In the genomic region with DNA sequence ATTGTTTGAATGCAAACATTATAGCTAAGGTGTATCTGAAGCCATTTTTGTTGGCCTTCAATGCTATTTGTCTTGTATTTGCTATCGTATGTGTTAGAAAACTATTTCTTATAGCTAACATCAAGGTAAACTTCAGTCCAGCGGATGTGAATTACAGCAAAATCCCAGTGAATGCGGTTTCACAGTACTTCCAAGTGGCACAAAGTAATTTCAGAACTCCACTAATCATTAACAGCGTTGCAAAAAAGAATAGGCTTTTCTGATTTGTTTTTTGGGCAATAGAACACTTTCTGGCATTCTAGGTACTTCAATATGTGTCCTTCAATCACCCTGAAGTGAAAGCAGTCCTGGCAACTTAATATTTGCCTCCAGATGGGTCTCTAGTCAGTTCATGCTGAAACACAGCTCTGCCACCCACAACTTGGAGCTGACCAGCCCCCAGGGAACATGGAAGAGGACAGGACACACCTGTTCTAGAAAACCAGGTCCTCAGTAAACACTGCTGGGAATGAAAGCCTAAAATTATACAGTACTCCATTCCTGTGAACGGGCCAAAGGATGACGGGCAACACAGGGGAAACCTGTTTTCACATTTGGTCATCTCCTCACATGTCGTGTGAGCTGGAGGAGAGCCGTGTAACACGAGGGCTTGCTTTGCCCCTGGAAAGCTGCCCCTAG, we compare ENCODE assay signal across 13 cellular contexts. TPM values are rescaled to one million over a fixed set of nuclear protein-coding genes. Genes with fewer than 3 reads are reported as not detected.
DNase-seq lines count a peak whose midpoint lies in the region; ATAC-seq, FAIRE-seq and TF ChIP-seq lines count a peak whose summit lies in the region.
"Had no signal": no experiment of that assay in that cellular context is flagged by ENCODE, and none has a peak within 500 bp of the region (broad histone marks: within the 10 kb centered on the region; RNA-seq: fewer than 3 reads in every experiment).

No MANE protein-coding gene starts in this region.

- H3K4me1 ChIP-seq in HUES48 (ENCODE audit: control insufficient read depth, insufficient read depth, low read length) = no peaks in the 10 kb centered on the region
- H3K4me1 ChIP-seq in astrocyte (ENCODE audit: insufficient read depth, low read length) = peaks cover 28% of the 10 kb centered on the region
- H3K4me1 ChIP-seq in keratinocyte (ENCODE audit: control insufficient read depth, extremely low read depth, insufficient read depth, low read length) = peaks cover 48% of the 10 kb centered on the region

- H3K9me3 ChIP-seq in HUES48 (ENCODE audit: control insufficient read depth, insufficient read depth, low read length) = no peaks in the 10 kb centered on the region
- no peaks in the 10 kb centered on the region for H3K9me3 ChIP-seq in astrocyte (ENCODE audit: insufficient read depth, low read depth, low read length)
- H3K9me3 ChIP-seq in keratinocyte (ENCODE audit: control insufficient read depth, low read depth, low read length) = no peaks in the 10 kb centered on the region

- H3K79me2 ChIP-seq in astrocyte (ENCODE audit: insufficient read depth, low read length) = no peaks in the 10 kb centered on the region
- no peaks in the 10 kb centered on the region for H3K79me2 ChIP-seq in keratinocyte (ENCODE audit: control insufficient read depth, insufficient read depth, low read length)

- ATAC-seq in HG02885 (IDR thresholded peaks at IDR 0.05; ENCODE audit: poor library complexity, unreplicated experiment) (no peak), GM21576 (IDR thresholded peaks at IDR 0.05; ENCODE audit: unreplicated experiment) (no peak), HG02852 (IDR thresholded peaks at IDR 0.05; ENCODE audit: unreplicated experiment) (no peak)
- no peak for ATAC-seq in naive thymus-derived CD8-positive, alpha-beta T cell

- no peaks in the 10 kb centered on the region for H4K20me1 ChIP-seq in astrocyte (ENCODE audit: insufficient read depth, low read length)
- no peaks in the 10 kb centered on the region for H4K20me1 ChIP-seq in keratinocyte (ENCODE audit: control insufficient read depth, extremely low read depth, insufficient read depth, low read length)

- H3K9ac ChIP-seq in HUES48 (ENCODE audit: low read depth, low read length) (no peak overlapping the region), astrocyte (ENCODE audit: low read length) (peak overlapping the region; percentile 49), keratinocyte (ENCODE audit: control insufficient read depth, extremely low read depth, insufficient read depth, low read length) (peak overlapping the region; percentile 74)

- DNase-seq in astrocyte (ENCODE audit: low read depth) (no peak), keratinocyte (ENCODE audit: low read depth, low spot score) (no peak)
- DNase-seq in naive thymus-derived CD8-positive, alpha-beta T cell = no peak
- DNase-seq: DMS79, MM.1S, NCI-H2029 had no signal

- peaks cover 7% of the 10 kb centered on the region for H3K36me3 Mint-ChIP-seq in astrocyte (ENCODE audit: low read depth, unreplicated experiment)
- H3K36me3 Mint-ChIP-seq in naive thymus-derived CD8-positive, alpha-beta T cell = peaks cover 0 to 51% (median 0%) of the 10 kb centered on the region in 3 donors

- H3K4me1 Mint-ChIP-seq in astrocyte (ENCODE audit: low read depth, unreplicated experiment) = peaks cover 28% of the 10 kb centered on the region
- peaks cover 0 to 7% (median 2%) of the 10 kb centered on the region in 4 donors for H3K4me1 Mint-ChIP-seq in naive thymus-derived CD8-positive, alpha-beta T cell

- H3K4me3 ChIP-seq in HUES48 (ENCODE audit: low read depth, low read length) (no peak overlapping the region), astrocyte (ENCODE audit: insufficient read depth, low read depth, low read length) (peak overlapping the region; percentile 22), keratinocyte (ENCODE audit: control insufficient read depth in 2 of 3, extremely low read depth in 1 of 3, insufficient read depth in 2 of 3, low read depth in 1 of 3, low read length in 3 of 3) (peak overlapping the region in 2 of 3 experiments; percentile 39 to 43), skin epidermis (no peak overlapping the region)

- no peaks in the 10 kb centered on the region for H3K9me1 ChIP-seq in keratinocyte (ENCODE audit: control insufficient read depth, extremely low read depth, insufficient read depth, low read length)

- H3K9me3 Mint-ChIP-seq in astrocyte (ENCODE audit: unreplicated experiment) = no peaks in the 10 kb centered on the region
- H3K9me3 Mint-ChIP-seq in naive thymus-derived CD8-positive, alpha-beta T cell = no peaks in the 10 kb centered on the region

- H3K27ac Mint-ChIP-seq in astrocyte (ENCODE audit: unreplicated experiment) = peak overlapping the region; percentile 47
- peak overlapping the region in 2 of 10 donors; percentile 15 to 40 for H3K27ac Mint-ChIP-seq in naive thymus-derived CD8-positive, alpha-beta T cell

- peak overlapping the region; percentile 84 for H3K27ac ChIP-seq in HUES48 (ENCODE audit: low read depth, low read length)
- H3K27ac ChIP-seq in astrocyte (ENCODE audit: low read depth, low read length) = peak overlapping the region; percentile 74
- H3K27ac ChIP-seq in keratinocyte (ENCODE audit: control insufficient read depth, insufficient read depth, low read length) = peak overlapping the region; percentile 95
- peak overlapping the region in 14 of 21 experiments; percentile 8 to 78 (median 49) for H3K27ac ChIP-seq in skin epidermis

- POLR2A ChIA-PET in naive thymus-derived CD8-positive, alpha-beta T cell (lab: Charles Lee) = interaction anchor here (0.5 kb wide), 1 partner anchor 63 kb away, joined by 3 read pairs; no protein-coding TSS in a partner anchor

- no peaks in the 10 kb centered on the region for H3K27me3 Mint-ChIP-seq in astrocyte (ENCODE audit: low read depth, unreplicated experiment)
- H3K27me3 Mint-ChIP-seq in naive thymus-derived CD8-positive, alpha-beta T cell = no peaks in the 10 kb centered on the region

- TF ChIP-seq CTCF in astrocyte (IDR thresholded peaks at IDR 0.05; ENCODE audit: insufficient read depth, low read depth, low read length) = no peak
- TF ChIP-seq CTCF in keratinocyte (optimal IDR thresholded peaks at IDR 0.05 in 1 of 3, IDR thresholded peaks at IDR 0.05 in 1 of 3, conservative IDR thresholded peaks at IDR 0.05 in 1 of 3; ENCODE audit: extremely low read depth in 1 of 3, insufficient read depth in 2 of 3, low read length in 3 of 3) = no peak

- dilution Hi-C loops in keratinocyte (cut with MboI; ENCODE audit: extremely low pct_ligation_motif_present, low sequenced_read_pairs) = no loop called here

- H3K4me3 Mint-ChIP-seq in astrocyte (ENCODE audit: unreplicated experiment) = no peak overlapping the region
- no peak overlapping the region for H3K4me3 Mint-ChIP-seq in naive thymus-derived CD8-positive, alpha-beta T cell

- no peak for FAIRE-seq in astrocyte (lab: Jason Lieb, UNC)
- FAIRE-seq in keratinocyte (lab: Jason Lieb, UNC) = no peak
- FAIRE-seq: colon had no signal

- H2AFZ ChIP-seq in astrocyte (ENCODE audit: low read depth, low read length) (peak overlapping the region; percentile 43), keratinocyte (ENCODE audit: control insufficient read depth, low read length) (peak overlapping the region; percentile 49)

- no peaks in the 10 kb centered on the region for H3K27me3 ChIP-seq in HUES48 (ENCODE audit: control insufficient read depth, insufficient read depth, low read length)
- no peaks in the 10 kb centered on the region for H3K27me3 ChIP-seq in astrocyte (ENCODE audit: insufficient read depth, low read length)
- no peaks in the 10 kb centered on the region for H3K27me3 ChIP-seq in keratinocyte (ENCODE audit: control insufficient read depth, extremely low read depth, insufficient read depth, low read length)

- H3K36me3 ChIP-seq in HUES48 (ENCODE audit: control insufficient read depth, insufficient read depth, low read length) (peaks cover 45% of the 10 kb centered on the region), astrocyte (ENCODE audit: insufficient read depth, low read length) (peaks cover 3% of the 10 kb centered on the region), keratinocyte (ENCODE audit: control insufficient read depth in 2 of 2, extremely low read depth in 1 of 2, insufficient read depth in 2 of 2, low read length in 2 of 2) (peaks cover 5 to 11% of the 10 kb centered on the region in 2 experiments)

- H3K4me2 ChIP-seq in astrocyte (ENCODE audit: low read length) = peak overlapping the region; percentile 69
- peak overlapping the region; percentile 74 for H3K4me2 ChIP-seq in keratinocyte (ENCODE audit: control insufficient read depth, extremely low read depth, insufficient read depth, low read depth, low read length)

RNA-seq across cellular contexts. Expression of a gene that starts 9.7 kb away (rescaled TPM):
- total RNA-seq in astrocyte = 32.1 and 32.5 TPM in 2 replicates
- 44.9 to 80.1 TPM (median 59.5 TPM) in 3 replicates for polyA plus RNA-seq in keratinocyte
- 21.9 TPM for polyA plus RNA-seq in keratinocyte (2011; ENCODE audit: low read depth)
- 44.6 and 83.1 TPM in 2 replicates for polyA plus RNA-seq in keratinocyte (2011; cell fraction: cytosol; rRNA removed)
- polyA plus RNA-seq in keratinocyte (2011; cell fraction: nucleus; rRNA removed) = 21.9 and 27.8 TPM in 2 replicates
- polyA plus RNA-seq in keratinocyte (2012; ENCODE audit: low replicate concordance) = 29.9 and 53.5 TPM in 2 replicates
- polyA minus RNA-seq in keratinocyte = 5.9 to 32.7 TPM (median 13.5 TPM) in 3 replicates
- 16.1 TPM for polyA minus RNA-seq in keratinocyte (2011; cell fraction: cytosol; rRNA and poly(A)+ RNA removed)
- 7.9 and 15.9 TPM in 2 replicates for polyA minus RNA-seq in keratinocyte (2011; cell fraction: nucleus; rRNA and poly(A)+ RNA removed)
- total RNA-seq in naive thymus-derived CD8-positive, alpha-beta T cell = 10 to 100 TPM; 29.0 to 31.8 TPM
- 10 to 100 TPM; 48.1 to 57.6 (median 48.4) TPM for polyA plus RNA-seq in naive thymus-derived CD8-positive, alpha-beta T cell

RNA-seq across cellular contexts. Expression of a gene that starts 32.6 kb away (rescaled TPM):
- 2.0 and 2.3 TPM in 2 replicates for total RNA-seq in astrocyte
- 0.08 to 0.28 TPM (median 0.17 TPM) in 3 replicates for polyA plus RNA-seq in keratinocyte
- 3.1 TPM for polyA plus RNA-seq in keratinocyte (2011; ENCODE audit: low read depth)
- polyA plus RNA-seq in keratinocyte (2011; cell fraction: cytosol; rRNA removed) = 0.06 TPM in 2 replicates
- 0.64 and 0.87 TPM in 2 replicates for polyA plus RNA-seq in keratinocyte (2011; cell fraction: nucleus; rRNA removed)
- polyA plus RNA-seq in keratinocyte (2012; ENCODE audit: low replicate concordance) = 2.3 TPM in 1 of 2 replicates, not detected in the other
- 0.38 TPM in 1 of 3 replicates, not detected in the others for polyA minus RNA-seq in keratinocyte
- not detected for polyA minus RNA-seq in keratinocyte (2011; cell fraction: cytosol; rRNA and poly(A)+ RNA removed)
- polyA minus RNA-seq in keratinocyte (2011; cell fraction: nucleus; rRNA and poly(A)+ RNA removed) = 0.53 and 1.1 TPM in 2 replicates
- 1 to 10 TPM; 5.6 to 6.3 TPM for total RNA-seq in naive thymus-derived CD8-positive, alpha-beta T cell
- polyA plus RNA-seq in naive thymus-derived CD8-positive, alpha-beta T cell = not detected

RNA-seq across cellular contexts. Expression of a gene that starts 54.1 kb away (rescaled TPM):
- 0.45 and 0.79 TPM in 2 replicates for total RNA-seq in astrocyte
- polyA plus RNA-seq in keratinocyte = not detected in 3 replicates
- not detected for polyA plus RNA-seq in keratinocyte (2011; ENCODE audit: low read depth)
- not detected in 2 replicates for polyA plus RNA-seq in keratinocyte (2011; cell fraction: cytosol; rRNA removed)
- polyA plus RNA-seq in keratinocyte (2011; cell fraction: nucleus; rRNA removed) = not detected in 2 replicates
- polyA plus RNA-seq in keratinocyte (2012; ENCODE audit: low replicate concordance) = 0.13 TPM in 1 of 2 replicates, not detected in the other
- not detected in 3 replicates for polyA minus RNA-seq in keratinocyte
- not detected for polyA minus RNA-seq in keratinocyte (2011; cell fraction: cytosol; rRNA and poly(A)+ RNA removed)
- polyA minus RNA-seq in keratinocyte (2011; cell fraction: nucleus; rRNA and poly(A)+ RNA removed) = not detected in 2 replicates
- total RNA-seq in naive thymus-derived CD8-positive, alpha-beta T cell = not detected
- polyA plus RNA-seq in naive thymus-derived CD8-positive, alpha-beta T cell = not detected
- total RNA-seq: lung microvascular endothelial cell had no signal

Comparison
In these comparisons a context has a peak if more than half of its experiments do, and no peak if none do; other contexts are left out.
1. H3K4me3 ChIP-seq: peak in astrocyte (single experiment) and keratinocyte (2 of 3); none in HUES48 (single experiment) and skin epidermis (0 of 7).
2. Peak in every context shown above with its lines, with median percentiles within 50 percentile points of each other: H3K27ac ChIP-seq.